12 cellular contexts compared by ENCODE assay signal in the genomic region with DNA sequence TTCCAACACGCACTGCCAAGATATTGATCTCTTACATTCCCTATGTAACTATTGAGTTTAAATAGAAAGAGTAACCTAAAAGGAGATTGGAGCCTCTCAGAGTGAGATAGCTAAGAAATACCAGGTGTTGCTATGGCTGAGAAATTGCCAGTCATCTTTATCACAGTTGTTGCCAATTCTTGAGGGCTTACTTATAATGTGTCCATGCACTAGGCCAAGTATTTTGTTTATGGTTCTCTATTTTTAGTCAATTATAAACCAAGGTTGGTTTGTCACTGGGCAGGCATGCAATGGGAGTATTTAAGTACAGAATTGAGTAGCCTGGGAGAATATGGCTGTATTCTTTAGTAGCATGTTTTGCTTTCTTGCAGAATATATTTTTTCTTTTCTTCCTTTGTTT.
"Had no signal": no experiment of that assay in that cellular context is flagged by ENCODE, and none has a peak within 500 bp of the region (broad histone marks: within the 10 kb centered on the region; RNA-seq: fewer than 3 reads in every experiment).

No MANE protein-coding gene starts in this region.

- H3K27ac Mint-ChIP-seq: activated CD8-positive, alpha-beta memory T cell treated with anti-CD3 and anti-CD28 coated beads, Interleukin-2, amount 10 ng/mL, durations not matched to agents 7 days and 5 days; activated naive CD4-positive, alpha-beta T cell treated with anti-CD3 and anti-CD28 coated beads, Interleukin-2, amount 50 U/mL, for 24 hours; activated T-cell treated with anti-CD3 and anti-CD28 coated beads, Interleukin-2, amount 50 U/mL, for 24 hours; stimulated activated naive B cell treated with anti-CD40 and anti-IgM and Interleukin-4, amounts not matched to agents 10 μg/mL and 1 μg/mL and 100 μg/mL, for 72 hours had no signal

- H3K4me3 Mint-ChIP-seq: activated CD8-positive, alpha-beta memory T cell treated with anti-CD3 and anti-CD28 coated beads, Interleukin-2, amount 10 ng/mL, durations not matched to agents 7 days and 5 days; activated naive CD4-positive, alpha-beta T cell treated with anti-CD3 and anti-CD28 coated beads, Interleukin-2, amount 50 U/mL, for 24 hours; activated T-cell treated with anti-CD3 and anti-CD28 coated beads, Interleukin-2, amount 50 U/mL, for 24 hours; stimulated activated naive B cell treated with anti-CD40 and anti-IgM and Interleukin-4, amounts not matched to agents 10 μg/mL and 1 μg/mL and 100 μg/mL, for 72 hours had no signal

- H3K9me3 Mint-ChIP-seq: activated naive CD4-positive, alpha-beta T cell treated with anti-CD3 and anti-CD28 coated beads, Interleukin-2, amount 50 U/mL, for 24 hours; activated T-cell treated with anti-CD3 and anti-CD28 coated beads, Interleukin-2, amount 50 U/mL, for 24 hours; stimulated activated naive B cell treated with anti-CD40 and anti-IgM and Interleukin-4, amounts not matched to agents 10 μg/mL and 1 μg/mL and 100 μg/mL, for 72 hours had no signal

- DNase-seq: activated CD4-positive, alpha-beta T cell treated with anti-CD3 and anti-CD28 coated beads, Interleukin-2, amount 50 U/mL, for 4 hours; activated CD8-positive, alpha-beta memory T cell treated with anti-CD3 and anti-CD28 coated beads, Interleukin-2, amount 10 ng/mL, durations not matched to agents 7 days and 5 days; activated effector memory CD4-positive, alpha-beta T cell treated with Interleukin-2 at 50 U/mL for 16 hours; activated T-cell treated with anti-CD3 and anti-CD28 coated beads, Interleukin-2, amount 50 U/mL, for 24 hours; amniotic stem cell; brain microvascular endothelial cell; esophagus squamous epithelium; right cardiac atrium; stimulated activated CD4-positive, alpha-beta T cell treated with anti-CD3 and anti-CD28 coated beads, Interleukin-2, amount 100 ng/mL, for 24 hours; stimulated activated naive B cell treated with anti-CD40 and anti-IgM and Interleukin-4, amounts not matched to agents 10 μg/mL and 1 μg/mL and 100 μg/mL, for 72 hours; transverse colon had no signal

- H3K36me3 Mint-ChIP-seq: activated CD8-positive, alpha-beta memory T cell treated with anti-CD3 and anti-CD28 coated beads, Interleukin-2, amount 10 ng/mL, durations not matched to agents 7 days and 5 days; activated naive CD4-positive, alpha-beta T cell treated with anti-CD3 and anti-CD28 coated beads, Interleukin-2, amount 50 U/mL, for 24 hours; stimulated activated naive B cell treated with anti-CD40 and anti-IgM and Interleukin-4, amounts not matched to agents 10 μg/mL and 1 μg/mL and 100 μg/mL, for 72 hours had no signal

- H3K27me3 Mint-ChIP-seq: activated CD8-positive, alpha-beta memory T cell treated with anti-CD3 and anti-CD28 coated beads, Interleukin-2, amount 10 ng/mL, durations not matched to agents 7 days and 5 days; activated naive CD4-positive, alpha-beta T cell treated with anti-CD3 and anti-CD28 coated beads, Interleukin-2, amount 50 U/mL, for 24 hours; stimulated activated naive B cell treated with anti-CD40 and anti-IgM and Interleukin-4, amounts not matched to agents 10 μg/mL and 1 μg/mL and 100 μg/mL, for 72 hours had no signal

- H3K4me1 Mint-ChIP-seq: activated CD8-positive, alpha-beta memory T cell treated with anti-CD3 and anti-CD28 coated beads, Interleukin-2, amount 10 ng/mL, durations not matched to agents 7 days and 5 days; activated naive CD4-positive, alpha-beta T cell treated with anti-CD3 and anti-CD28 coated beads, Interleukin-2, amount 50 U/mL, for 24 hours; stimulated activated naive B cell treated with anti-CD40 and anti-IgM and Interleukin-4, amounts not matched to agents 10 μg/mL and 1 μg/mL and 100 μg/mL, for 72 hours had no signal

- H3K27me3 ChIP-seq: brain microvascular endothelial cell, esophagus squamous epithelium, transverse colon had no signal

- ATAC-seq: activated CD8-positive, alpha-beta memory T cell treated with anti-CD3 and anti-CD28 coated beads, Interleukin-2, amount 10 ng/mL, durations not matched to agents 7 days and 5 days; right cardiac atrium; stimulated activated naive B cell treated with anti-CD40 and anti-IgM and Interleukin-4, amounts not matched to agents 10 μg/mL and 1 μg/mL and 100 μg/mL, for 72 hours had no signal

- H3K36me3 ChIP-seq: brain microvascular endothelial cell, esophagus squamous epithelium, transverse colon had no signal

- H3K4me3 ChIP-seq: esophagus squamous epithelium, transverse colon had no signal
